Comparison of ENCODE assay signal across 15 cellular contexts in genomic region chr6:112939543-112939942, GRCh38.
A peak's percentile ranks its signal among the peaks of the same experiment; 100 is the strongest.
DNase-seq lines count a peak whose midpoint lies in the region; ATAC-seq and TF ChIP-seq lines count a peak whose summit lies in the region.
"Had no signal": no experiment of that assay in that cellular context is flagged by ENCODE, and none has a peak within 500 bp of the region (broad histone marks: within the 10 kb centered on the region; RNA-seq: fewer than 3 reads in every experiment).

No MANE protein-coding gene starts in this region.

- DNase-seq in left cardiac atrium = peak; percentile 30
- DNase-seq in right atrium auricular region (ENCODE audit: low spot score) = no peak
- peak; percentile 16 for DNase-seq in NCI-H226
- DNase-seq in dermis blood vessel endothelial cell = peak; percentile 70
- DNase-seq in HFFc6 = no peak
- no peak for DNase-seq in mesothelial cell of epicardium (ENCODE audit: low spot score in 2 of 2, unreplicated experiment in 2 of 2)
- DNase-seq: activated CD4-positive, alpha-beta T cell treated with anti-CD3 and anti-CD28 coated beads, Interleukin-2, amount 10 ng/mL, durations not matched to agents 7 days and 5 days; psoas muscle; stimulated activated CD4-positive, alpha-beta T cell treated with anti-CD3 and anti-CD28 coated beads, Interleukin-2, amount 100 ng/mL, for 24 hours; T-helper 17 cell had no signal

- H3K4me3 Mint-ChIP-seq in HFFc6 = no peak overlapping the region
- H3K4me3 Mint-ChIP-seq in mesothelial cell of epicardium = no peak overlapping the region
- H3K4me3 Mint-ChIP-seq: activated CD4-positive, alpha-beta T cell treated with anti-CD3 and anti-CD28 coated beads, Interleukin-2, amount 10 ng/mL, durations not matched to agents 7 days and 5 days; activated T-helper 1 cell treated with anti-CD3 and anti-CD28 coated beads, Interleukin-12 subunit alpha, Interleukin-12 subunit beta, Interleukin-2, Interleukin-4 antibody, amounts not matched to agents 30 ng/mL and 10 ng/mL and 1 ng/mL, durations not matched to agents 14 hours and 24 hours and 36 hours; GM23338; T-helper 17 cell had no signal

- H3K27me3 ChIP-seq in right atrium auricular region = no peaks in the 10 kb centered on the region

- H3K36me3 Mint-ChIP-seq in HFFc6 (ENCODE audit: low read depth) = no peaks in the 10 kb centered on the region
- H3K36me3 Mint-ChIP-seq in mesothelial cell of epicardium = no peaks in the 10 kb centered on the region

- H3K9me3 Mint-ChIP-seq in HFFc6 = no peaks in the 10 kb centered on the region
- no peaks in the 10 kb centered on the region for H3K9me3 Mint-ChIP-seq in mesothelial cell of epicardium
- H3K9me3 Mint-ChIP-seq: activated CD4-positive, alpha-beta T cell treated with anti-CD3 and anti-CD28 coated beads, Interleukin-2, amount 10 ng/mL, durations not matched to agents 7 days and 5 days; activated T-helper 1 cell treated with anti-CD3 and anti-CD28 coated beads, Interleukin-12 subunit alpha, Interleukin-12 subunit beta, Interleukin-2, Interleukin-4 antibody, amounts not matched to agents 30 ng/mL and 10 ng/mL and 1 ng/mL, durations not matched to agents 14 hours and 24 hours and 36 hours; GM23338 had no signal

- H3K36me3 ChIP-seq in right atrium auricular region = no peaks in the 10 kb centered on the region

- no peak overlapping the region for H3K4me3 ChIP-seq in right atrium auricular region
- H3K4me3 ChIP-seq: GM23338, psoas muscle had no signal

- intact Hi-C loops in left cardiac atrium (cut with DNase I) = no loop called here

- H3K27ac ChIP-seq in right atrium auricular region = no peak overlapping the region
- H3K27ac ChIP-seq: psoas muscle had no signal

- peaks cover 0 to 10% of the 10 kb centered on the region in 2 donors for H3K4me1 ChIP-seq in right atrium auricular region
- H3K4me1 ChIP-seq: psoas muscle had no signal

- TF ChIP-seq CTCF in right atrium auricular region (IDR thresholded peaks at IDR 0.05) (no peak), HFFc6 (IDR thresholded peaks at IDR 0.05) (no peak), mesothelial cell of epicardium (IDR thresholded peaks at IDR 0.05; ENCODE audit: unreplicated experiment) (no peak)

- H3K27me3 Mint-ChIP-seq in HFFc6 (ENCODE audit: insufficient read depth) (no peaks in the 10 kb centered on the region), mesothelial cell of epicardium (ENCODE audit: low read depth) (no peaks in the 10 kb centered on the region)
- H3K27me3 Mint-ChIP-seq: activated CD4-positive, alpha-beta T cell treated with anti-CD3 and anti-CD28 coated beads, Interleukin-2, amount 10 ng/mL, durations not matched to agents 7 days and 5 days; T-helper 17 cell had no signal

- ATAC-seq in left cardiac atrium (peak in 1 of 2 donors; percentile 30), HG02885 (IDR thresholded peaks at IDR 0.05; ENCODE audit: poor library complexity, unreplicated experiment) (no peak), HG03135 (IDR thresholded peaks at IDR 0.05; ENCODE audit: unreplicated experiment) (no peak)
- ATAC-seq: GM23338, Panc1, psoas muscle, T-helper 17 cell had no signal

- no peaks in the 10 kb centered on the region for H3K9me3 ChIP-seq in right atrium auricular region
- H3K9me3 ChIP-seq: psoas muscle had no signal

- H3K27ac Mint-ChIP-seq in HFFc6 (no peak overlapping the region), mesothelial cell of epicardium (no peak overlapping the region)
- H3K27ac Mint-ChIP-seq: activated CD4-positive, alpha-beta T cell treated with anti-CD3 and anti-CD28 coated beads, Interleukin-2, amount 10 ng/mL, durations not matched to agents 7 days and 5 days; activated T-helper 1 cell treated with anti-CD3 and anti-CD28 coated beads, Interleukin-12 subunit alpha, Interleukin-12 subunit beta, Interleukin-2, Interleukin-4 antibody, amounts not matched to agents 30 ng/mL and 10 ng/mL and 1 ng/mL, durations not matched to agents 14 hours and 24 hours and 36 hours; GM23338; T-helper 17 cell had no signal

- 0 out of 2 replicates have a peak, but pooled peaks cover 8% of the 10 kb centered on the region for H3K4me1 Mint-ChIP-seq in HFFc6 (ENCODE audit: low read depth)
- H3K4me1 Mint-ChIP-seq in mesothelial cell of epicardium = peaks cover 27% of the 10 kb centered on the region
- H3K4me1 Mint-ChIP-seq: activated CD4-positive, alpha-beta T cell treated with anti-CD3 and anti-CD28 coated beads, Interleukin-2, amount 10 ng/mL, durations not matched to agents 7 days and 5 days; GM23338; T-helper 17 cell had no signal

Comparison
In these comparisons a context has a peak if more than half of its experiments do, and no peak if none do; other contexts are left out.
1. DNase-seq: peak in left cardiac atrium (single experiment), NCI-H226 (single experiment) and dermis blood vessel endothelial cell (single experiment); none in right atrium auricular region (single experiment), HFFc6 (single experiment) and mesothelial cell of epicardium (0 of 2).